ENCODE assay signal across 18 cellular contexts in genomic region chr3:141952611-141953010, GRCh38.
DNase-seq lines count a peak whose midpoint lies in the region; ATAC-seq and TF ChIP-seq lines count a peak whose summit lies in the region.
"Had no signal": no experiment of that assay in that cellular context is flagged by ENCODE, and none has a peak within 500 bp of the region (broad histone marks: within the 10 kb centered on the region; RNA-seq: fewer than 3 reads in every experiment).

No MANE protein-coding gene starts in this region.

- no peaks in the 10 kb centered on the region for H3K9me2 ChIP-seq in GM23338 (ENCODE audit: insufficient read depth)

- 0 out of 2 replicates have a peak overlapping the region, but pooled peaks have one; percentile 63 for H3K27ac ChIP-seq in GM23338 (ENCODE audit: low read depth)
- H3K27ac ChIP-seq in WERI-Rb-1 = peak overlapping the region; percentile 21
- H3K27ac ChIP-seq: BLaER1 had no signal

- H3K4me3 ChIP-seq in GM23338 (no peak overlapping the region), WERI-Rb-1 (ENCODE audit: low read depth, low read length) (no peak overlapping the region)
- H3K4me3 ChIP-seq: BLaER1, GM12878, MG63 had no signal

- H4K20me1 ChIP-seq in GM23338 (replicated peaks; ENCODE audit: insufficient read depth) = no peaks in the 10 kb centered on the region; the same call in 1 of the 2 replicates
- H4K20me1 ChIP-seq: BLaER1 had no signal

- H3K27me3 ChIP-seq in GM23338 (ENCODE audit: insufficient read depth) (no peaks in the 10 kb centered on the region), WERI-Rb-1 (ENCODE audit: insufficient read depth, low read depth, severe bottlenecking) (no peaks in the 10 kb centered on the region)
- H3K27me3 ChIP-seq: BLaER1, MG63 had no signal

- H3K9me3 ChIP-seq in WERI-Rb-1 (ENCODE audit: severe bottlenecking) = no peaks in the 10 kb centered on the region
- H3K9me3 ChIP-seq: MG63 had no signal

- no peaks in the 10 kb centered on the region; the same call in 2 of the 3 replicates for H3K4me1 Mint-ChIP-seq in GM23338

- H3K79me2 ChIP-seq in GM23338 (replicated peaks; ENCODE audit: insufficient read depth) = no peaks in the 10 kb centered on the region

- no peak overlapping the region for H3K4me2 ChIP-seq in GM23338
- H3K4me2 ChIP-seq: BLaER1 had no signal

- no peak for ATAC-seq in GM23338
- no peak for ATAC-seq in HG02798 (IDR thresholded peaks at IDR 0.05; ENCODE audit: poor library complexity, unreplicated experiment)
- no peak for ATAC-seq in HG03175 (IDR thresholded peaks at IDR 0.05; ENCODE audit: unreplicated experiment)
- ATAC-seq: GM12878 had no signal

- no peaks in the 10 kb centered on the region for H3K4me1 ChIP-seq in GM23338 (ENCODE audit: insufficient read depth)

- H2AFZ ChIP-seq in GM23338 = no peak overlapping the region

- 0 out of 2 replicates have a peak, but pooled peaks cover 7% of the 10 kb centered on the region for H3F3A ChIP-seq in GM23338 (replicated peaks; ENCODE audit: low read depth)

- no peak overlapping the region for H3K27ac Mint-ChIP-seq in GM23338

- peaks cover 10% of the 10 kb centered on the region for H3K27me3 Mint-ChIP-seq in GM23338 (ENCODE audit: insufficient read depth, low read depth, poor library complexity)

- no peaks in the 10 kb centered on the region for H3K9me3 Mint-ChIP-seq in GM23338

- TF ChIP-seq CTCF in GM23338 (conservative IDR thresholded peaks at IDR 0.05; ENCODE audit: low read depth in 2 of 2) (no peak), WERI-Rb-1 (IDR thresholded peaks at IDR 0.05; ENCODE audit: low read depth, low read length) (no peak)

- H3K36me3 ChIP-seq in GM23338 (ENCODE audit: insufficient read depth) = peaks cover 12% of the 10 kb centered on the region
- peaks cover 5% of the 10 kb centered on the region; the same call in 1 of the 2 replicates for H3K36me3 ChIP-seq in WERI-Rb-1
- H3K36me3 ChIP-seq: MG63 had no signal

- no peak overlapping the region for H3K4me3 Mint-ChIP-seq in GM23338

- peaks cover 38% of the 10 kb centered on the region for H3K36me3 Mint-ChIP-seq in GM23338 (ENCODE audit: low read depth)

- no peak for DNase-seq in GM23338 (ENCODE audit: low spot score)
- DNase-seq in WERI-Rb-1 = no peak
- DNase-seq in mesenteric fat pad (ENCODE audit: low spot score) = peak; percentile 49
- peak; percentile 36 for DNase-seq in renal cortical epithelial cell (ENCODE audit: low read depth)
- no peak for DNase-seq in kidney glomerular epithelial cell (lab: John Stamatoyannopoulos, UW)
- DNase-seq in HCEC 1CT = no peak
- DNase-seq: DMS79 treated with DMSO at 0.1 percent for 48 hours, MG63, NCI-H1092, NCI-H1694, NCI-H2107, NCI-H2227 treated with DMSO at 0.1 percent for 48 hours, NCI-H524, Right ventricle myocardium superior had no signal

TF ChIP-seq in GM23338, 12 proteins besides CTCF, POLR2A, EP300 and RAD21:
- TF ChIP-seq JUNB (IDR thresholded peaks at IDR 0.05; ENCODE audit: unreplicated experiment) (no peak), CREB1 (CRISPR knock-in tag; IDR thresholded peaks at IDR 0.05; ENCODE audit: low read depth) (no peak), STAT1 (IDR thresholded peaks at IDR 0.05; ENCODE audit: unreplicated experiment) (no peak), ZNF462 (CRISPR knock-in tag; IDR thresholded peaks at IDR 0.05) (no peak), EZH2 (IDR thresholded peaks at IDR 0.05; ENCODE audit: low read depth, unreplicated experiment) (no peak), ZNF331 (CRISPR knock-in tag; IDR thresholded peaks at IDR 0.05; ENCODE audit: low read depth) (no peak)
- TF ChIP-seq, protein P1, sequence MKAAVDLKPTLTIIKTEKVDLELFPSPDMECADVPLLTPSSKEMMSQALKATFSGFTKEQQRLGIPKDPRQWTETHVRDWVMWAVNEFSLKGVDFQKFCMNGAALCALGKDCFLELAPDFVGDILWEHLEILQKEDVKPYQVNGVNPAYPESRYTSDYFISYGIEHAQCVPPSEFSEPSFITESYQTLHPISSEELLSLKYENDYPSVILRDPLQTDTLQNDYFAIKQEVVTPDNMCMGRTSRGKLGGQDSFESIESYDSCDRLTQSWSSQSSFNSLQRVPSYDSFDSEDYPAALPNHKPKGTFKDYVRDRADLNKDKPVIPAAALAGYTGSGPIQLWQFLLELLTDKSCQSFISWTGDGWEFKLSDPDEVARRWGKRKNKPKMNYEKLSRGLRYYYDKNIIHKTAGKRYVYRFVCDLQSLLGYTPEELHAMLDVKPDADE (IDR thresholded peaks at IDR 0.05) = no peak

Comparison
In these comparisons a context has a peak if more than half of its experiments do, and no peak if none do; other contexts are left out.
1. DNase-seq: peak in mesenteric fat pad (single experiment) and renal cortical epithelial cell (single experiment); none in GM23338 (single experiment), WERI-Rb-1 (single experiment), kidney glomerular epithelial cell (single experiment) and HCEC 1CT (single experiment).